ENCODE assay signal across 27 cellular contexts in the genomic region with DNA sequence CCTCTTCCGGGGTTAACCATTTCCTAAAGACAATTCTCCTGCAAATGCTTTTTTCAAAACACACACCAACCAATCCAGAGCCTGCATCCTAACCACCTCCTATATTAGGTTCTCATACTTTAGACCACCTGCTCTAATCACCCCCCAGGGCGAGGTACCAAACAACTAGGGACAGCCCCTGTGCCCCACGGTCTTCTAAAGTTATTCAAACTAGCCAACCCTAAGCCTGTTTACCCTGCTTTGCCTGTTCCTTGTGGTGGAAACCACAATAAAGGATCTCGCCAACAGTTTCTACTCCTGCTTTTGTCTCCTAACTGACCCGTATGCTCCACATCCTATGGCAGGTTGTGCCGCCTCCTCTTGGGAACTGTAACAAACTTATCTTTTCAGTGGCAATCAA. TPM values are rescaled to one million over a fixed set of nuclear protein-coding genes. Genes with fewer than 3 reads are reported as not detected.
DNase-seq lines count a peak whose midpoint lies in the region; ATAC-seq and TF ChIP-seq lines count a peak whose summit lies in the region.
"Had no signal": no experiment of that assay in that cellular context is flagged by ENCODE, and none has a peak within 500 bp of the region (broad histone marks: within the 10 kb centered on the region; RNA-seq: fewer than 3 reads in every experiment).

No MANE protein-coding gene starts in this region.

- CTCF ChIA-PET in activated CD4-positive, alpha-beta memory T cell treated with anti-CD3 and anti-CD28 coated beads, Interleukin-2, amount 10 ng/mL, durations not matched to agents 7 days and 5 days (lab: Charles Lee): no interaction called here
- CTCF ChIA-PET in activated CD4-positive, alpha-beta memory T cell treated with anti-CD3 and anti-CD28 coated beads for 36 hours (lab: Charles Lee): no interaction called here
- CTCF ChIA-PET in naive thymus-derived CD4-positive, alpha-beta T cell (lab: Charles Lee): no interaction called here

- H3T11ph ChIP-seq in H9 (ENCODE audit: low read length): no peak overlapping the region

- peaks cover 89% of the 10 kb centered on the region for H3K36me3 Mint-ChIP-seq in activated CD4-positive, alpha-beta memory T cell treated with anti-CD3 and anti-CD28 coated beads, Interleukin-2, amount 10 ng/mL, durations not matched to agents 7 days and 5 days (ENCODE audit: low read depth)
- H3K36me3 Mint-ChIP-seq in activated CD4-positive, alpha-beta memory T cell treated with anti-CD3 and anti-CD28 coated beads for 36 hours: peaks cover 51% of the 10 kb centered on the region
- H3K36me3 Mint-ChIP-seq in H9 (ENCODE audit: insufficient read depth in 1 of 3, low read depth in 3 of 3): peaks cover 65 to 79% (median 69%) of the 10 kb centered on the region in 3 experiments
- H3K36me3 Mint-ChIP-seq in memory B cell: peaks cover 39% of the 10 kb centered on the region
- peaks cover 13 to 78% (median 57%) of the 10 kb centered on the region in 5 donors for H3K36me3 Mint-ChIP-seq in naive thymus-derived CD4-positive, alpha-beta T cell

- H2BK15ac ChIP-seq in H9 (ENCODE audit: low read depth, low read length): no peak overlapping the region

- no peak overlapping the region for H3K56ac ChIP-seq in H9 (ENCODE audit: insufficient read length, low read depth, low read length)

- H4K8ac ChIP-seq in H9 (replicated peaks; ENCODE audit: insufficient read length, low read depth, low read length): no peak overlapping the region

- H4K5ac ChIP-seq in H9 (ENCODE audit: insufficient read length, low read depth, low read length): no peak overlapping the region

- ATAC-seq in memory B cell (ENCODE audit: low read depth): no peak
- no peak for ATAC-seq in naive thymus-derived CD4-positive, alpha-beta T cell
- no peak for ATAC-seq in HG03175 (IDR thresholded peaks at IDR 0.05; ENCODE audit: unreplicated experiment)
- ATAC-seq: PC-3, SK-N-SH treated with all-trans-retinoic acid at 6 μM for 48 hours had no signal

- POLR2A ChIA-PET in activated CD4-positive, alpha-beta memory T cell treated with anti-CD3 and anti-CD28 coated beads, Interleukin-2, amount 10 ng/mL, durations not matched to agents 7 days and 5 days (lab: Charles Lee): interaction anchor here (2.7 kb wide), 1 partner anchor 22 kb away, joined by 8 read pairs; the partner anchor contains the start of gene SP4
- POLR2A ChIA-PET in activated CD4-positive, alpha-beta memory T cell treated with anti-CD3 and anti-CD28 coated beads for 36 hours (lab: Charles Lee): no interaction called here
- POLR2A ChIA-PET in naive thymus-derived CD4-positive, alpha-beta T cell (lab: Charles Lee): no interaction called here

- peak overlapping the region in 1 of 11 experiments; percentile 27; a peak in 1 of 22 replicates for H3K27ac ChIP-seq in BLaER1 treated with 17β-estradiol and CSF1 and Interleukin-3, amounts not matched to agents 10 nM and 100 nM
- H3K27ac ChIP-seq in H9 (ENCODE audit: insufficient read length, low read depth, low read length): no peak overlapping the region
- no peak overlapping the region for H3K27ac ChIP-seq in naive thymus-derived CD4-positive, alpha-beta T cell (ENCODE audit: low read depth, low read length)
- H3K27ac ChIP-seq: HL-60, SJCRH30 had no signal

- peaks cover 7% of the 10 kb centered on the region for H3K79me1 ChIP-seq in H9 (ENCODE audit: insufficient read depth, low read depth, low read length, poor library complexity, severe bottlenecking)

- no peak overlapping the region for H3K4ac ChIP-seq in H9 (ENCODE audit: low read depth, low read length)

- H3K27ac Mint-ChIP-seq in activated CD4-positive, alpha-beta memory T cell treated with anti-CD3 and anti-CD28 coated beads, Interleukin-2, amount 10 ng/mL, durations not matched to agents 7 days and 5 days: peak overlapping the region; percentile 51
- H3K27ac Mint-ChIP-seq in activated CD4-positive, alpha-beta memory T cell treated with anti-CD3 and anti-CD28 coated beads for 36 hours: no peak overlapping the region
- H3K27ac Mint-ChIP-seq in H9: peak overlapping the region in 2 of 3 experiments; percentile 64 to 80; a peak in 2 of 7 replicates
- peak overlapping the region; percentile 12 for H3K27ac Mint-ChIP-seq in memory B cell
- H3K27ac Mint-ChIP-seq in naive thymus-derived CD4-positive, alpha-beta T cell: peak overlapping the region in 1 of 9 donors; percentile 9
- H3K27ac Mint-ChIP-seq: HFFc6 had no signal

- H3K36me3 ChIP-seq in BLaER1 treated with 17β-estradiol and CSF1 and Interleukin-3, amounts not matched to agents 10 nM and 100 nM: peaks cover 5 to 69% (median 45%) of the 10 kb centered on the region in 11 experiments
- H3K36me3 ChIP-seq in naive thymus-derived CD4-positive, alpha-beta T cell (ENCODE audit: control insufficient read depth in 2 of 3, insufficient read depth in 3 of 3, low read length in 3 of 3): peaks cover 0 to 13% (median 1%) of the 10 kb centered on the region in 3 experiments
- H3K36me3 ChIP-seq: BE2C, HAP-1 had no signal

- H4K91ac ChIP-seq in H9 (ENCODE audit: insufficient read length, low read depth, low read length): no peak overlapping the region

- H3K23me2 ChIP-seq in H9 (ENCODE audit: insufficient read length, low read depth, low read length, poor library complexity, severe bottlenecking): no peaks in the 10 kb centered on the region

- no peaks in the 10 kb centered on the region for H3K27me3 Mint-ChIP-seq in activated CD4-positive, alpha-beta memory T cell treated with anti-CD3 and anti-CD28 coated beads, Interleukin-2, amount 10 ng/mL, durations not matched to agents 7 days and 5 days
- no peaks in the 10 kb centered on the region for H3K27me3 Mint-ChIP-seq in activated CD4-positive, alpha-beta memory T cell treated with anti-CD3 and anti-CD28 coated beads for 36 hours
- H3K27me3 Mint-ChIP-seq in H9 (ENCODE audit: low read depth) (no peaks in the 10 kb centered on the region), memory B cell (no peaks in the 10 kb centered on the region)
- no peaks in the 10 kb centered on the region for H3K27me3 Mint-ChIP-seq in naive thymus-derived CD4-positive, alpha-beta T cell
- H3K27me3 Mint-ChIP-seq: CD4-positive, CD25-positive, alpha-beta regulatory T cell had no signal

- H2BK12ac ChIP-seq in H9 (ENCODE audit: insufficient read length, low read depth, low read length): no peak overlapping the region

- H4K20me1 ChIP-seq in BLaER1 treated with 17β-estradiol and CSF1 and Interleukin-3, amounts not matched to agents 10 nM and 100 nM: no peaks in the 10 kb centered on the region
- H4K20me1 ChIP-seq in H9 (ENCODE audit: control insufficient read depth, insufficient read depth, insufficient read length): no peaks in the 10 kb centered on the region

- no peak overlapping the region for H3K14ac ChIP-seq in H9 (ENCODE audit: insufficient read depth, low read length)

- H2BK120ac ChIP-seq in H9 (ENCODE audit: low read depth, low read length, poor library complexity, severe bottlenecking): no peak overlapping the region

- no peak overlapping the region for H3K9ac ChIP-seq in BLaER1 treated with 17β-estradiol and CSF1 and Interleukin-3, amounts not matched to agents 10 nM and 100 nM
- no peak overlapping the region for H3K9ac ChIP-seq in H9 (ENCODE audit: extremely low read depth, insufficient read length, low read length)

- no peak overlapping the region for H2BK20ac ChIP-seq in H9 (ENCODE audit: low read depth, low read length, poor library complexity, severe bottlenecking)

- H3K9me3 Mint-ChIP-seq in activated CD4-positive, alpha-beta memory T cell treated with anti-CD3 and anti-CD28 coated beads, Interleukin-2, amount 10 ng/mL, durations not matched to agents 7 days and 5 days: peaks cover 38% of the 10 kb centered on the region
- H3K9me3 Mint-ChIP-seq in activated CD4-positive, alpha-beta memory T cell treated with anti-CD3 and anti-CD28 coated beads for 36 hours: peaks cover 13% of the 10 kb centered on the region
- H3K9me3 Mint-ChIP-seq in H9 (peaks cover 31 to 50% of the 10 kb centered on the region in 2 experiments), memory B cell (peaks cover 4% of the 10 kb centered on the region)
- peaks cover 0 to 23% (median 9%) of the 10 kb centered on the region in 11 donors for H3K9me3 Mint-ChIP-seq in naive thymus-derived CD4-positive, alpha-beta T cell

- H2AFZ ChIP-seq in H9 (ENCODE audit: low read length): no peak overlapping the region

- H3K27me3 ChIP-seq in BLaER1 treated with 17β-estradiol and CSF1 and Interleukin-3, amounts not matched to agents 10 nM and 100 nM: no peaks in the 10 kb centered on the region
- H3K27me3 ChIP-seq in H9 (ENCODE audit: insufficient read depth, low read length): no peaks in the 10 kb centered on the region
- H3K27me3 ChIP-seq in naive thymus-derived CD4-positive, alpha-beta T cell (ENCODE audit: control insufficient read depth in 2 of 2, insufficient read depth in 2 of 2, low read length in 2 of 2): no peaks in the 10 kb centered on the region
- H3K27me3 ChIP-seq: BE2C, SJCRH30 had no signal

- H2BK5ac ChIP-seq in H9 (ENCODE audit: insufficient read length, low read length): no peak overlapping the region

- H3K9me3 ChIP-seq in BLaER1 treated with 17β-estradiol and CSF1 and Interleukin-3, amounts not matched to agents 10 nM and 100 nM (replicated peaks in 1 of 11): peaks cover 39 to 70% (median 49%) of the 10 kb centered on the region in 11 experiments
- H3K9me3 ChIP-seq in H9 (ENCODE audit: control insufficient read depth, low read depth, low read length): peaks cover 24% of the 10 kb centered on the region
- H3K9me3 ChIP-seq in naive thymus-derived CD4-positive, alpha-beta T cell (ENCODE audit: control insufficient read depth in 2 of 3, low read length in 3 of 3): peaks cover 0 to 4% (median 0%) of the 10 kb centered on the region in 3 experiments

- no peak overlapping the region for H2AK5ac ChIP-seq in H9 (ENCODE audit: insufficient read length, low read length)

- intact Hi-C loops in activated CD4-positive, alpha-beta memory T cell treated with anti-CD3 and anti-CD28 coated beads for 36 hours (cut with micrococcal nuclease): no loop called here
- intact Hi-C loops in naive thymus-derived CD4-positive, alpha-beta T cell (cut with micrococcal nuclease): no loop called here

- DNase-seq in activated CD4-positive, alpha-beta memory T cell treated with anti-CD3 and anti-CD28 coated beads, Interleukin-2, amount 10 ng/mL, durations not matched to agents 7 days and 5 days: no peak
- no peak for DNase-seq in activated CD4-positive, alpha-beta memory T cell treated with anti-CD3 and anti-CD28 coated beads for 36 hours
- DNase-seq in H9 (no peak), memory B cell (ENCODE audit: low spot score in 2 of 2) (no peak), NCI-H1417 treated with DMSO at 0.1 percent for 48 hours (lab: John Stamatoyannopoulos, UW) (no peak)
- no peak for DNase-seq in naive thymus-derived CD4-positive, alpha-beta T cell
- DNase-seq: 8988T; ACHN; BE2C; CD4-positive, CD25-positive, alpha-beta regulatory T cell; HFFc6; NCI-H1092; NCI-H1436; NCI-H187; NCI-H2081 treated with DMSO at 0.1 percent for 48 hours; NCI-H2171; NCI-H226; NCI-H510A; NCI-H774; NK-92 treated with Interleukin-12 subunit alpha and Interleukin-12 subunit beta, amount 100 ng/mL, for 24 hours; PC-3; SJCRH30 had no signal

- no peak overlapping the region for H3K18ac ChIP-seq in H9 (ENCODE audit: insufficient read length, low read depth, low read length)

- no peaks in the 10 kb centered on the region; the same call in 1 of the 2 replicates for H3K79me2 ChIP-seq in H9 (ENCODE audit: insufficient read depth, low read length)

- H3K23ac ChIP-seq in H9 (ENCODE audit: insufficient read length, low read depth, low read length): no peak overlapping the region

- TF ChIP-seq CTCF in H9 (conservative IDR thresholded peaks at IDR 0.05): no peak

- H3K4me2 ChIP-seq in BLaER1 treated with 17β-estradiol and CSF1 and Interleukin-3, amounts not matched to agents 10 nM and 100 nM: peak overlapping the region in 8 of 11 experiments; percentile 22 to 71 (median 54); a peak in 14 of 22 replicates
- no peak overlapping the region for H3K4me2 ChIP-seq in H9 (ENCODE audit: insufficient read depth, insufficient read length, low read length)

- peaks cover 0 to 12% (median 7%) of the 10 kb centered on the region in 10 experiments; a peak in 14 of 20 replicates for H3K4me1 ChIP-seq in BLaER1 treated with 17β-estradiol and CSF1 and Interleukin-3, amounts not matched to agents 10 nM and 100 nM
- no peaks in the 10 kb centered on the region for H3K4me1 ChIP-seq in H9 (ENCODE audit: insufficient read depth, low read length)
- peaks cover 0 to 6% of the 10 kb centered on the region in 2 donors for H3K4me1 ChIP-seq in naive thymus-derived CD4-positive, alpha-beta T cell (ENCODE audit: control insufficient read depth in 2 of 2, insufficient read depth in 2 of 2, low read length in 2 of 2)
- H3K4me1 ChIP-seq: BE2C, HAP-1, SJCRH30 had no signal

- no peak overlapping the region for H3K4me3 Mint-ChIP-seq in activated CD4-positive, alpha-beta memory T cell treated with anti-CD3 and anti-CD28 coated beads, Interleukin-2, amount 10 ng/mL, durations not matched to agents 7 days and 5 days
- no peak overlapping the region for H3K4me3 Mint-ChIP-seq in activated CD4-positive, alpha-beta memory T cell treated with anti-CD3 and anti-CD28 coated beads for 36 hours
- H3K4me3 Mint-ChIP-seq in H9: no peak overlapping the region
- H3K4me3 Mint-ChIP-seq in memory B cell: no peak overlapping the region
- peak overlapping the region in 2 of 10 donors; percentile 19 to 26 for H3K4me3 Mint-ChIP-seq in naive thymus-derived CD4-positive, alpha-beta T cell
- H3K4me3 Mint-ChIP-seq: HFFc6 had no signal

- WGBS in H9 (ENCODE audit: extremely low coverage, insufficient read length, low lambda C conversion rate): no CpG with 5 or more reads among the region's 6 CpGs

- H3K4me1 Mint-ChIP-seq in activated CD4-positive, alpha-beta memory T cell treated with anti-CD3 and anti-CD28 coated beads, Interleukin-2, amount 10 ng/mL, durations not matched to agents 7 days and 5 days: peaks cover 38% of the 10 kb centered on the region
- peaks cover 45% of the 10 kb centered on the region for H3K4me1 Mint-ChIP-seq in activated CD4-positive, alpha-beta memory T cell treated with anti-CD3 and anti-CD28 coated beads for 36 hours (ENCODE audit: low read depth)
- peaks cover 6 to 10% of the 10 kb centered on the region in 2 experiments; a peak in 3 of 4 replicates for H3K4me1 Mint-ChIP-seq in H9
- peaks cover 31% of the 10 kb centered on the region for H3K4me1 Mint-ChIP-seq in memory B cell
- H3K4me1 Mint-ChIP-seq in naive thymus-derived CD4-positive, alpha-beta T cell: peaks cover 25 to 72% (median 64%) of the 10 kb centered on the region in 7 donors

- peak overlapping the region in 1 of 10 experiments; percentile 12; a peak in 1 of 20 replicates for H3K4me3 ChIP-seq in BLaER1 treated with 17β-estradiol and CSF1 and Interleukin-3, amounts not matched to agents 10 nM and 100 nM
- H3K4me3 ChIP-seq in naive thymus-derived CD4-positive, alpha-beta T cell (ENCODE audit: low read length): no peak overlapping the region
- H3K4me3 ChIP-seq: HAP-1, SJCRH30 had no signal

RNA-seq across cellular contexts. Expression of gene SP4, which starts 21.1 kb away (rescaled TPM):
- total RNA-seq in activated CD4-positive, alpha-beta memory T cell treated with anti-CD3 and anti-CD28 coated beads, Interleukin-2, amount 10 ng/mL, durations not matched to agents 7 days and 5 days: 10 to 100 TPM; 54.2 to 54.3 TPM
- total RNA-seq in activated CD4-positive, alpha-beta memory T cell treated with anti-CD3 and anti-CD28 coated beads for 36 hours: 10 to 100 TPM; 18.4 to 19.0 TPM
- 19.3 and 19.4 TPM in 2 replicates for total RNA-seq in H9 (2021)
- 10 to 100 TPM; 41.9 to 48.5 (median 45.8) TPM for total RNA-seq in naive thymus-derived CD4-positive, alpha-beta T cell
- 10 to 100 TPM; 13.6 to 15.9 TPM for polyA plus RNA-seq in naive thymus-derived CD4-positive, alpha-beta T cell
